35 cellular contexts compared by ENCODE assay signal in genomic region chr5:2546983-2547382, GRCh38.
"Had no signal": no experiment of that assay in that cellular context is flagged by ENCODE, and none has a peak within 500 bp of the region (broad histone marks: within the 10 kb centered on the region; RNA-seq: fewer than 3 reads in every experiment).

No MANE protein-coding gene starts in this region.

- H3K9me3 ChIP-seq: MG63 had no signal

- H3K36me3 ChIP-seq: MG63 had no signal

- H3K4me3 ChIP-seq: MG63 had no signal

- DNase-seq: Karpas-422, Kasumi-1, KG1, MG63, MM.1S, MV-4-11, NCI-H1048, NCI-H1092, NCI-H1092 treated with DMSO at 0.1 percent for 48 hours, NCI-H1105, NCI-H1105 treated with DMSO at 0.1 percent for 48 hours, NCI-H1417, NCI-H1417 treated with DMSO at 0.1 percent for 48 hours, NCI-H1436, NCI-H1436 treated with DMSO at 0.1 percent for 48 hours, NCI-H146, NCI-H1694, NCI-H1694 treated with DMSO at 0.1 percent for 48 hours, NCI-H187, NCI-H187 treated with DMSO at 0.1 percent for 48 hours, NCI-H1930, NCI-H2029, NCI-H2029 treated with DMSO at 0.1 percent for 48 hours, NCI-H2081, NCI-H2081 treated with DMSO at 0.1 percent for 48 hours, NCI-H2107, NCI-H2171, NCI-H2171 treated with DMSO at 0.1 percent for 48 hours, NCI-H2227 treated with DMSO at 0.1 percent for 48 hours, NCI-H226, NCI-H345, NCI-H446, NCI-H446 treated with DMSO at 0.1 percent for 48 hours, NCI-H510A had no signal

- H3K9ac ChIP-seq: KMS-11 had no signal

- H3K4me2 ChIP-seq: KMS-11 had no signal

- H3K27ac ChIP-seq: KMS-11 had no signal
